In genomic region chr1:113904674-113905434, GRCh38 we compare ENCODE assay signal across 8 cellular contexts. TPM values are rescaled to one million over a fixed set of nuclear protein-coding genes. Genes with fewer than 3 reads are reported as not detected.
DNase-seq lines count a peak whose midpoint lies in the region; ATAC-seq and TF ChIP-seq lines count a peak whose summit lies in the region.

TSS of gene AP4B1 (minus strand) at chr1:113904799. CDS start at chr1:113904717, 82 bp downstream.
TSS of gene DCLRE1B (plus strand) at chr1:113905326. CDS start at chr1:113905587, 261 bp downstream.

- peak; percentile 59 for TF ChIP-seq CTCF in LNCAP (IDR thresholded peaks at IDR 0.05)
- peak; percentile 66 to 68 for TF ChIP-seq CTCF in fibroblast of lung (conservative IDR thresholded peaks at IDR 0.05 in 1 of 2, IDR thresholded peaks at IDR 0.05 in 1 of 2; ENCODE audit: low read depth in 1 of 2, low read length in 2 of 2)

- H3K36me3 ChIP-seq in fibroblast of lung (ENCODE audit: control insufficient read depth, insufficient read depth, low read length): peaks cover 2% of the 10 kb centered on the region

- peak within 1 kb of the TSS; percentile 73 to 91 (median 88) for H3K4me3 ChIP-seq in fibroblast of lung (replicated peaks in 1 of 4; ENCODE audit: control extremely low read depth in 1 of 4, insufficient read depth in 1 of 4, low read depth in 3 of 4, low read length in 4 of 4)

- peak; percentile 89 to 93 for ATAC-seq in naive thymus-derived CD8-positive, alpha-beta T cell

- DNase-seq in ELF-1 (ENCODE audit: low read depth, low spot score): peak; percentile 100
- DNase-seq in GOT3 (lab: John Stamatoyannopoulos, UW): peak; percentile 86
- peak; percentile 98 for DNase-seq in RPMI8226
- peak; percentile 87 to 94 for DNase-seq in activated T-helper 1 cell treated with anti-CD3 and anti-CD28 coated beads, Interleukin-2, amount 50 U/mL, for 16 hours (ENCODE audit: low read depth in 1 of 2, low spot score in 1 of 2)
- peak; percentile 100 for DNase-seq in fibroblast of lung (ENCODE audit: low read depth in 2 of 2)
- DNase-seq in naive thymus-derived CD8-positive, alpha-beta T cell: peak; percentile 90 to 99 (median 96)
- DNase-seq in stimulated activated naive CD4-positive, alpha-beta T cell (lab: John Stamatoyannopoulos, UW): peak; percentile 88 to 96 (median 96)

- H3K27ac Mint-ChIP-seq in naive thymus-derived CD8-positive, alpha-beta T cell: peak within 1 kb of the TSS; percentile 97 to 100 (median 100)

- H4K20me1 ChIP-seq in fibroblast of lung (ENCODE audit: control insufficient read depth, extremely low read depth, insufficient read depth, low read length): no peaks in the 10 kb centered on the region

- H2AFZ ChIP-seq in fibroblast of lung (ENCODE audit: low read length): peak within 1 kb of the TSS; percentile 93

- no peaks in the 10 kb centered on the region for H3K9me3 Mint-ChIP-seq in naive thymus-derived CD8-positive, alpha-beta T cell

- H3K4me1 ChIP-seq in fibroblast of lung (ENCODE audit: control insufficient read depth, extremely low read depth, insufficient read depth, low read length): no peaks in the 10 kb centered on the region

- no peaks in the 10 kb centered on the region for H3K27me3 Mint-ChIP-seq in naive thymus-derived CD8-positive, alpha-beta T cell

- H3K9me3 ChIP-seq in fibroblast of lung (ENCODE audit: control insufficient read depth, insufficient read depth, low read depth, low read length): no peaks in the 10 kb centered on the region

- H3K27me3 ChIP-seq in fibroblast of lung (ENCODE audit: control insufficient read depth, insufficient read depth, low read length): no peaks in the 10 kb centered on the region

- H3K27ac ChIP-seq in fibroblast of lung (ENCODE audit: insufficient read depth, low read length): peak within 1 kb of the TSS; percentile 85

- H3K4me3 Mint-ChIP-seq in naive thymus-derived CD8-positive, alpha-beta T cell: peak within 1 kb of the TSS; percentile 94 to 100 (median 99)

- peak within 1 kb of the TSS; percentile 92 for H3K4me2 ChIP-seq in fibroblast of lung (ENCODE audit: extremely low read depth, insufficient read depth, low read length)

- H3K36me3 Mint-ChIP-seq in naive thymus-derived CD8-positive, alpha-beta T cell: peaks cover 0 to 54% (median 11%) of the 10 kb centered on the region in 3 donors

- peak within 1 kb of the TSS; percentile 77 for H3K9ac ChIP-seq in fibroblast of lung (ENCODE audit: insufficient read depth, low read length)

- peaks cover 25% of the 10 kb centered on the region for H3K79me2 ChIP-seq in fibroblast of lung (ENCODE audit: control insufficient read depth, insufficient read depth, low read length)

- peaks cover 28 to 67% (median 54%) of the 10 kb centered on the region in 4 donors for H3K4me1 Mint-ChIP-seq in naive thymus-derived CD8-positive, alpha-beta T cell

- POLR2A ChIA-PET in naive thymus-derived CD8-positive, alpha-beta T cell (lab: Charles Lee): interaction anchor here (0.6 to 6.4 kb wide), 21 partner anchors 11 to 832 kb away, joined by 3 to 145 read pairs (median 5); partner anchors contain the start of genes HIPK1, LRIG2, PHTF1 and RSBN1

RNA-seq across cellular contexts. Expression of gene AP4B1, which starts in this region (rescaled TPM):
- total RNA-seq in fibroblast of lung: 11.7 and 12.1 TPM in 2 replicates
- 16.8 TPM in 2 replicates for polyA plus RNA-seq in fibroblast of lung
- polyA plus RNA-seq in fibroblast of lung (2012): 9.3 and 11.4 TPM in 2 replicates
- polyA minus RNA-seq in fibroblast of lung (ENCODE audit: low replicate concordance): 1.9 and 6.5 TPM in 2 replicates
- total RNA-seq in naive thymus-derived CD8-positive, alpha-beta T cell: 10 to 100 TPM; 65.1 to 75.2 TPM
- polyA plus RNA-seq in naive thymus-derived CD8-positive, alpha-beta T cell: 1 to 10 TPM; 7.9 to 9.6 (median 8.6) TPM

RNA-seq across cellular contexts. Expression of gene DCLRE1B, which starts in this region (rescaled TPM):
- total RNA-seq in fibroblast of lung: 0.66 and 1.0 TPM in 2 replicates
- polyA plus RNA-seq in fibroblast of lung: 3.4 and 6.4 TPM in 2 replicates
- polyA plus RNA-seq in fibroblast of lung (2012): 5.4 and 9.0 TPM in 2 replicates
- 14.0 and 17.9 TPM in 2 replicates for polyA minus RNA-seq in fibroblast of lung (ENCODE audit: low replicate concordance)
- total RNA-seq in naive thymus-derived CD8-positive, alpha-beta T cell: 1 to 10 TPM; 5.2 to 5.5 TPM
- 1 to 10 TPM; 3.7 to 5.2 (median 4.5) TPM for polyA plus RNA-seq in naive thymus-derived CD8-positive, alpha-beta T cell

Comparison
In these comparisons a context has a peak if more than half of its experiments do, and no peak if none do; other contexts are left out.
1. Peak in every context shown above with its lines: DNase-seq, ATAC-seq, H3K4me3 ChIP-seq and H3K27ac ChIP-seq.